Comparison of ENCODE assay signal across 16 cellular contexts in genomic region chr13:79398915-79399314, GRCh38. TPM values are rescaled to one million over a fixed set of nuclear protein-coding genes. Genes with fewer than 3 reads are reported as not detected.
DNase-seq lines count a peak whose midpoint lies in the region; ATAC-seq and TF ChIP-seq lines count a peak whose summit lies in the region.
"Had no signal": no experiment of that assay in that cellular context is flagged by ENCODE, and none has a peak within 500 bp of the region (broad histone marks: within the 10 kb centered on the region; RNA-seq: fewer than 3 reads in every experiment).

No MANE protein-coding gene starts in this region.

- CTCF ChIA-PET in activated CD8-positive, alpha-beta T cell treated with anti-CD3 and anti-CD28 coated beads for 36 hours (lab: Charles Lee), result interaction anchor here (1.6 to 2.2 kb wide), 3 partner anchors 13 to 25 kb away, joined by 4 to 12 read pairs (median 9); no protein-coding TSS in a partner anchor
- CTCF ChIA-PET in activated CD8-positive, alpha-beta T cell treated with anti-CD3 and anti-CD28 coated beads, Interleukin-2, amount 10 ng/mL, durations not matched to agents 7 days and 5 days (lab: Charles Lee), result interaction anchor here (0.7 to 1.8 kb wide), 6 partner anchors 8 to 142 kb away, joined by 3 to 5 read pairs (median 3); no protein-coding TSS in a partner anchor

- DNase-seq in activated CD8-positive, alpha-beta T cell treated with anti-CD3 and anti-CD28 coated beads for 36 hours, result peak; percentile 21
- DNase-seq in activated CD8-positive, alpha-beta T cell treated with anti-CD3 and anti-CD28 coated beads, Interleukin-2, amount 10 ng/mL, durations not matched to agents 7 days and 5 days, result no peak
- DNase-seq in NCI-H2227 treated with DMSO at 0.1 percent for 48 hours (lab: John Stamatoyannopoulos, UW) (peak; percentile 57), progenitor cell of endocrine pancreas (ENCODE audit: low spot score, unreplicated experiment) (no peak)
- DNase-seq: activated CD8-positive, alpha-beta memory T cell treated with anti-CD3 and anti-CD28 coated beads for 24 hours; anterior cingulate cortex; effector memory CD4-positive, alpha-beta T cell; glutamatergic neuron; left ventricle myocardium inferior; NCI-H187 treated with DMSO at 0.1 percent for 48 hours; occipital lobe; stimulated activated CD4-positive, alpha-beta T cell treated with anti-CD3 and anti-CD28 coated beads, Interleukin-12 subunit alpha, Interleukin-12 subunit beta, amount 100 ng/mL, for 4 hours had no signal

- TF ChIP-seq CTCF in activated CD8-positive, alpha-beta T cell treated with anti-CD3 and anti-CD28 coated beads for 36 hours (IDR thresholded peaks at IDR 0.05), result no peak
- TF ChIP-seq CTCF in progenitor cell of endocrine pancreas (IDR thresholded peaks at IDR 0.05; ENCODE audit: unreplicated experiment), result no peak

- peaks cover 76% of the 10 kb centered on the region for H3K36me3 Mint-ChIP-seq in activated CD8-positive, alpha-beta T cell treated with anti-CD3 and anti-CD28 coated beads for 36 hours (ENCODE audit: low read depth)
- peaks cover 74% of the 10 kb centered on the region for H3K36me3 Mint-ChIP-seq in activated CD8-positive, alpha-beta T cell treated with anti-CD3 and anti-CD28 coated beads, Interleukin-2, amount 10 ng/mL, durations not matched to agents 7 days and 5 days (ENCODE audit: low read depth)
- H3K36me3 Mint-ChIP-seq in dendritic cell treated with granulocyte-macrophage colony-stimulating factor and Interleukin-4, amounts not matched to agents 40 ng/mL and 50 ng/mL, for 4 days (ENCODE audit: low read depth), result peaks cover 60% of the 10 kb centered on the region
- H3K36me3 Mint-ChIP-seq in progenitor cell of endocrine pancreas (ENCODE audit: insufficient read depth), result peaks cover 37% of the 10 kb centered on the region

- POLR2A ChIA-PET in activated CD8-positive, alpha-beta T cell treated with anti-CD3 and anti-CD28 coated beads for 36 hours (lab: Charles Lee), result no interaction called here
- POLR2A ChIA-PET in activated CD8-positive, alpha-beta T cell treated with anti-CD3 and anti-CD28 coated beads, Interleukin-2, amount 10 ng/mL, durations not matched to agents 7 days and 5 days (lab: Charles Lee), result interaction anchor here (0.5 to 0.8 kb wide), 2 partner anchors 11 to 82 kb away, joined by 3 read pairs; partner anchors contain the start of gene NDFIP2

- intact Hi-C loops in activated CD8-positive, alpha-beta T cell treated with anti-CD3 and anti-CD28 coated beads for 36 hours (cut with micrococcal nuclease), result no loop called here
- intact Hi-C loops in dendritic cell treated with granulocyte-macrophage colony-stimulating factor and Interleukin-4, amounts not matched to agents 40 ng/mL and 50 ng/mL, for 4 days (cut with micrococcal nuclease), result no loop called here

- peaks cover 74% of the 10 kb centered on the region for H3K4me1 Mint-ChIP-seq in activated CD8-positive, alpha-beta T cell treated with anti-CD3 and anti-CD28 coated beads for 36 hours (ENCODE audit: low read depth)
- peaks cover 47% of the 10 kb centered on the region for H3K4me1 Mint-ChIP-seq in activated CD8-positive, alpha-beta T cell treated with anti-CD3 and anti-CD28 coated beads, Interleukin-2, amount 10 ng/mL, durations not matched to agents 7 days and 5 days (ENCODE audit: low read depth)
- peaks cover 47% of the 10 kb centered on the region for H3K4me1 Mint-ChIP-seq in dendritic cell treated with granulocyte-macrophage colony-stimulating factor and Interleukin-4, amounts not matched to agents 40 ng/mL and 50 ng/mL, for 4 days (ENCODE audit: low read depth)
- peaks cover 32% of the 10 kb centered on the region for H3K4me1 Mint-ChIP-seq in progenitor cell of endocrine pancreas (ENCODE audit: low read depth)

- no peak overlapping the region for H3K27ac Mint-ChIP-seq in activated CD8-positive, alpha-beta T cell treated with anti-CD3 and anti-CD28 coated beads for 36 hours
- H3K27ac Mint-ChIP-seq in activated CD8-positive, alpha-beta T cell treated with anti-CD3 and anti-CD28 coated beads, Interleukin-2, amount 10 ng/mL, durations not matched to agents 7 days and 5 days, result no peak overlapping the region
- H3K27ac Mint-ChIP-seq in dendritic cell treated with granulocyte-macrophage colony-stimulating factor and Interleukin-4, amounts not matched to agents 40 ng/mL and 50 ng/mL, for 4 days, result peak overlapping the region; percentile 49
- peak overlapping the region; percentile 29 for H3K27ac Mint-ChIP-seq in progenitor cell of endocrine pancreas

- H3K4me3 Mint-ChIP-seq in activated CD8-positive, alpha-beta T cell treated with anti-CD3 and anti-CD28 coated beads for 36 hours, result no peak overlapping the region
- no peak overlapping the region for H3K4me3 Mint-ChIP-seq in activated CD8-positive, alpha-beta T cell treated with anti-CD3 and anti-CD28 coated beads, Interleukin-2, amount 10 ng/mL, durations not matched to agents 7 days and 5 days
- H3K4me3 Mint-ChIP-seq in dendritic cell treated with granulocyte-macrophage colony-stimulating factor and Interleukin-4, amounts not matched to agents 40 ng/mL and 50 ng/mL, for 4 days, result no peak overlapping the region
- no peak overlapping the region for H3K4me3 Mint-ChIP-seq in progenitor cell of endocrine pancreas (ENCODE audit: low read depth)

- no peaks in the 10 kb centered on the region for H3K27me3 Mint-ChIP-seq in activated CD8-positive, alpha-beta T cell treated with anti-CD3 and anti-CD28 coated beads for 36 hours
- no peaks in the 10 kb centered on the region for H3K27me3 Mint-ChIP-seq in activated CD8-positive, alpha-beta T cell treated with anti-CD3 and anti-CD28 coated beads, Interleukin-2, amount 10 ng/mL, durations not matched to agents 7 days and 5 days (ENCODE audit: low read depth)
- no peaks in the 10 kb centered on the region for H3K27me3 Mint-ChIP-seq in dendritic cell treated with granulocyte-macrophage colony-stimulating factor and Interleukin-4, amounts not matched to agents 40 ng/mL and 50 ng/mL, for 4 days
- H3K27me3 Mint-ChIP-seq in progenitor cell of endocrine pancreas, result no peaks in the 10 kb centered on the region

- peaks cover 13% of the 10 kb centered on the region for H3K9me3 Mint-ChIP-seq in activated CD8-positive, alpha-beta T cell treated with anti-CD3 and anti-CD28 coated beads for 36 hours
- peaks cover 12% of the 10 kb centered on the region for H3K9me3 Mint-ChIP-seq in activated CD8-positive, alpha-beta T cell treated with anti-CD3 and anti-CD28 coated beads, Interleukin-2, amount 10 ng/mL, durations not matched to agents 7 days and 5 days (ENCODE audit: insufficient read depth)
- peaks cover 11% of the 10 kb centered on the region for H3K9me3 Mint-ChIP-seq in dendritic cell treated with granulocyte-macrophage colony-stimulating factor and Interleukin-4, amounts not matched to agents 40 ng/mL and 50 ng/mL, for 4 days
- H3K9me3 Mint-ChIP-seq in progenitor cell of endocrine pancreas (ENCODE audit: low read depth), result peaks cover 10% of the 10 kb centered on the region

- peak; percentile 45 for ATAC-seq in activated CD8-positive, alpha-beta T cell treated with anti-CD3 and anti-CD28 coated beads for 36 hours
- ATAC-seq in activated CD8-positive, alpha-beta T cell treated with anti-CD3 and anti-CD28 coated beads, Interleukin-2, amount 10 ng/mL, durations not matched to agents 7 days and 5 days, result no peak
- ATAC-seq in HG02973 (IDR thresholded peaks at IDR 0.05; ENCODE audit: unreplicated experiment) (no peak), HG02870 (IDR thresholded peaks at IDR 0.05; ENCODE audit: unreplicated experiment) (no peak), GM18873 (IDR thresholded peaks at IDR 0.05; ENCODE audit: low FRiP score, unreplicated experiment) (no peak)

RNA-seq across cellular contexts. Expression of gene RBM26, which starts 7.1 kb away (rescaled TPM):
- 10 to 100 TPM; 57.6 to 61.1 TPM for total RNA-seq in activated CD8-positive, alpha-beta T cell treated with anti-CD3 and anti-CD28 coated beads for 36 hours
- 10 to 100 TPM; 50.6 to 52.0 TPM for total RNA-seq in activated CD8-positive, alpha-beta T cell treated with anti-CD3 and anti-CD28 coated beads, Interleukin-2, amount 10 ng/mL, durations not matched to agents 7 days and 5 days
- total RNA-seq in progenitor cell of endocrine pancreas, result 78.6 and 81.2 TPM in 2 replicates

Comparison
In these comparisons a context has a peak if more than half of its experiments do, and no peak if none do; other contexts are left out.
1. DNase-seq: peak in activated CD8-positive, alpha-beta T cell treated with anti-CD3 and anti-CD28 coated beads for 36 hours (single experiment) and NCI-H2227 treated with DMSO at 0.1 percent for 48 hours (single experiment); none in activated CD8-positive, alpha-beta T cell treated with anti-CD3 and anti-CD28 coated beads, Interleukin-2, amount 10 ng/mL, durations not matched to agents 7 days and 5 days (single experiment) and progenitor cell of endocrine pancreas (single experiment).
2. H3K27ac Mint-ChIP-seq: peak in dendritic cell treated with granulocyte-macrophage colony-stimulating factor and Interleukin-4, amounts not matched to agents 40 ng/mL and 50 ng/mL, for 4 days (single experiment) and progenitor cell of endocrine pancreas (single experiment); none in activated CD8-positive, alpha-beta T cell treated with anti-CD3 and anti-CD28 coated beads for 36 hours (single experiment) and activated CD8-positive, alpha-beta T cell treated with anti-CD3 and anti-CD28 coated beads, Interleukin-2, amount 10 ng/mL, durations not matched to agents 7 days and 5 days (single experiment).